ENCODE assay signal across 16 cellular contexts in genomic region chr1:56133517-56134472, GRCh38.
A peak's percentile ranks its signal among the peaks of the same experiment; 100 is the strongest.
DNase-seq lines count a peak whose midpoint lies in the region; ATAC-seq and TF ChIP-seq lines count a peak whose summit lies in the region.
"Had no signal": no experiment of that assay in that cellular context is flagged by ENCODE, and none has a peak within 500 bp of the region (broad histone marks: within the 10 kb centered on the region; RNA-seq: fewer than 3 reads in every experiment).

No MANE protein-coding gene starts in this region.

- POLR2A ChIA-PET in activated CD4-positive, alpha-beta T cell treated with anti-CD3 and anti-CD28 coated beads for 36 hours (lab: Charles Lee): no interaction called here

- no peaks in the 10 kb centered on the region for H3K9me3 Mint-ChIP-seq in activated CD4-positive, alpha-beta T cell treated with anti-CD3 and anti-CD28 coated beads for 36 hours (ENCODE audit: low read depth)
- H3K9me3 Mint-ChIP-seq: activated naive CD8-positive, alpha-beta T cell treated with anti-CD3 and anti-CD28 coated beads for 36 hours had no signal

- no peak overlapping the region for H3K27ac Mint-ChIP-seq in activated CD4-positive, alpha-beta T cell treated with anti-CD3 and anti-CD28 coated beads for 36 hours
- H3K27ac Mint-ChIP-seq: activated naive CD8-positive, alpha-beta T cell treated with anti-CD3 and anti-CD28 coated beads for 36 hours; CD14-positive monocyte had no signal

- H3K4me1 Mint-ChIP-seq in activated CD4-positive, alpha-beta T cell treated with anti-CD3 and anti-CD28 coated beads for 36 hours: peaks cover 4% of the 10 kb centered on the region
- H3K4me1 Mint-ChIP-seq: CD14-positive monocyte had no signal

- intact Hi-C loops in activated CD4-positive, alpha-beta T cell treated with anti-CD3 and anti-CD28 coated beads for 36 hours (cut with DNase I, micrococcal nuclease): no loop called here

- no peak for TF ChIP-seq CTCF in GM10266 (IDR thresholded peaks at IDR 0.05; ENCODE audit: control insufficient read depth, insufficient read depth, low read depth, missing control alignments)

- H3K27me3 Mint-ChIP-seq in activated CD4-positive, alpha-beta T cell treated with anti-CD3 and anti-CD28 coated beads for 36 hours: no peaks in the 10 kb centered on the region
- H3K27me3 Mint-ChIP-seq: activated naive CD8-positive, alpha-beta T cell treated with anti-CD3 and anti-CD28 coated beads for 36 hours had no signal

- DNase-seq in GM10266 (ENCODE audit: extremely low spot score) (peak; percentile 18), fibroblast of gingiva (ENCODE audit: low read depth) (peak; percentile 51), cerebellar cortex (ENCODE audit: low spot score) (no peak)
- no peak for DNase-seq in activated CD4-positive, alpha-beta T cell treated with anti-CD3 and anti-CD28 coated beads for 48 hours
- DNase-seq in activated CD4-positive, alpha-beta T cell treated with anti-CD3 and anti-CD28 coated beads, Interleukin-2, amount 50 U/mL, for 1 hour: no peak
- DNase-seq in activated CD4-positive, alpha-beta T cell treated with anti-CD3 and anti-CD28 coated beads for 36 hours: no peak
- DNase-seq: activated naive CD8-positive, alpha-beta T cell treated with anti-CD3 and anti-CD28 coated beads for 36 hours; GF-D8; NCI-H1105; NCI-H524 treated with DMSO at 0.1 percent for 48 hours; SJCRH30; stimulated activated CD4-positive, alpha-beta T cell treated with anti-CD3 and anti-CD28 coated beads, Interleukin-4, amount 100 ng/mL, for 24 hours; stomach had no signal

- no peak overlapping the region for H3K4me3 Mint-ChIP-seq in activated CD4-positive, alpha-beta T cell treated with anti-CD3 and anti-CD28 coated beads for 36 hours
- H3K4me3 Mint-ChIP-seq: activated naive CD8-positive, alpha-beta T cell treated with anti-CD3 and anti-CD28 coated beads for 36 hours; CD14-positive monocyte had no signal

- CTCF ChIA-PET in activated CD4-positive, alpha-beta T cell treated with anti-CD3 and anti-CD28 coated beads for 36 hours (lab: Charles Lee): interaction anchor here (1.3 kb wide), 1 partner anchor 14 kb away, joined by 6 read pairs; no protein-coding TSS in a partner anchor

- ATAC-seq in GM19452 (IDR thresholded peaks at IDR 0.05; ENCODE audit: unreplicated experiment) (peak; percentile 60), HG03039 (IDR thresholded peaks at IDR 0.05; ENCODE audit: unreplicated experiment) (peak; percentile 60)
- ATAC-seq in activated CD4-positive, alpha-beta T cell treated with anti-CD3 and anti-CD28 coated beads for 36 hours: no peak

- no peaks in the 10 kb centered on the region for H3K36me3 Mint-ChIP-seq in activated CD4-positive, alpha-beta T cell treated with anti-CD3 and anti-CD28 coated beads for 36 hours (ENCODE audit: low read depth)
- H3K36me3 Mint-ChIP-seq: activated naive CD8-positive, alpha-beta T cell treated with anti-CD3 and anti-CD28 coated beads for 36 hours; CD14-positive monocyte had no signal

Comparison
In these comparisons a context has a peak if more than half of its experiments do, and no peak if none do; other contexts are left out.
1. DNase-seq: peak in GM10266 (single experiment) and fibroblast of gingiva (single experiment); none in activated CD4-positive, alpha-beta T cell treated with anti-CD3 and anti-CD28 coated beads for 48 hours (single experiment), activated CD4-positive, alpha-beta T cell treated with anti-CD3 and anti-CD28 coated beads, Interleukin-2, amount 50 U/mL, for 1 hour (single experiment), activated CD4-positive, alpha-beta T cell treated with anti-CD3 and anti-CD28 coated beads for 36 hours (single experiment) and cerebellar cortex (single experiment).